8 cellular contexts compared by ENCODE assay signal in genomic region chr16:70778901-70779309, GRCh38. TPM values are rescaled to one million over a fixed set of nuclear protein-coding genes. Genes with fewer than 3 reads are reported as not detected.
DNase-seq lines count a peak whose midpoint lies in the region; ATAC-seq and TF ChIP-seq lines count a peak whose summit lies in the region.

No MANE protein-coding gene starts in this region.

- no peak for TF ChIP-seq RAD21 in liver (IDR thresholded peaks at IDR 0.05)

- H3K27me3 ChIP-seq in liver (ENCODE audit: control insufficient read depth in 4 of 4, insufficient read depth in 4 of 4, low read length in 3 of 4): no peaks in the 10 kb centered on the region

- H3K36me3 ChIP-seq in liver (ENCODE audit: control insufficient read depth in 4 of 4, insufficient read depth in 3 of 4, low read depth in 1 of 4, low read length in 3 of 4): peaks cover 9 to 65% (median 33%) of the 10 kb centered on the region in 4 donors

- H3K4me3 ChIP-seq in liver (ENCODE audit: low read depth in 1 of 3, low read length in 3 of 3): no peak overlapping the region

- H3K9ac ChIP-seq in liver (ENCODE audit: low read depth in 1 of 2, low read length in 2 of 2): no peak overlapping the region

- DNase-seq in AG08395 (ENCODE audit: low spot score) (peak; percentile 93), LHCN-M2 (ENCODE audit: low read depth) (peak; percentile 97), brain pericyte (ENCODE audit: low read depth, low spot score) (peak; percentile 86)
- no peak for DNase-seq in activated CD4-positive, CD25-positive, alpha-beta regulatory T cell (lab: John Stamatoyannopoulos, UW)
- no peak for DNase-seq in activated CD8-positive, alpha-beta memory T cell treated with anti-CD3 and anti-CD28 coated beads, Interleukin-2, amount 50 U/mL, for 4 hours
- no peak for DNase-seq in activated CD8-positive, alpha-beta memory T cell treated with anti-CD3 and anti-CD28 coated beads, Interleukin-2, amount 50 U/mL, for 48 hours

- H3K27ac ChIP-seq in liver (ENCODE audit: low read depth in 1 of 2, low read length in 2 of 2): no peak overlapping the region

- no peaks in the 10 kb centered on the region for H3K4me1 ChIP-seq in liver (ENCODE audit: control insufficient read depth in 4 of 4, insufficient read depth in 4 of 4, low read length in 3 of 4)

- WGBS in liver: 83% methylated on average over 8 of the region's 8 CpGs

- ATAC-seq in HG03095 (IDR thresholded peaks at IDR 0.05; ENCODE audit: unreplicated experiment): no peak

- no peaks in the 10 kb centered on the region for H3K9me3 ChIP-seq in liver (ENCODE audit: control insufficient read depth in 4 of 4, low read length in 3 of 4)

- TF ChIP-seq CTCF in liver (IDR thresholded peaks at IDR 0.05; ENCODE audit: low read depth, low read length, missing input control): no peak

TF ChIP-seq in liver, 16 proteins besides CTCF, POLR2A, EP300 and RAD21:
- no peak for TF ChIP-seq ZBTB33 (IDR thresholded peaks at IDR 0.05)
- TF ChIP-seq, protein P1, sequence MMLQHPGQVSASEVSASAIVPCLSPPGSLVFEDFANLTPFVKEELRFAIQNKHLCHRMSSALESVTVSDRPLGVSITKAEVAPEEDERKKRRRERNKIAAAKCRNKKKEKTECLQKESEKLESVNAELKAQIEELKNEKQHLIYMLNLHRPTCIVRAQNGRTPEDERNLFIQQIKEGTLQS (IDR thresholded peaks at IDR 0.05): peak; percentile 98

RNA-seq across cellular contexts. Expression of gene VAC14, which starts 22.1 kb away (rescaled TPM):
- total RNA-seq in LHCN-M2 (2014; rRNA removed) (59.0 and 62.2 TPM in 2 replicates), liver (10 to 100 TPM; 17.7 to 23.3 TPM)
- polyA plus RNA-seq in LHCN-M2 (2012): 55.2 TPM
- polyA plus RNA-seq in liver: 10 to 100 TPM; 16.7 to 29.8 TPM

Comparison
In these comparisons a context has a peak if more than half of its experiments do, and no peak if none do; other contexts are left out.
1. DNase-seq: peak in AG08395 (single experiment), LHCN-M2 (single experiment) and brain pericyte (single experiment); none in activated CD4-positive, CD25-positive, alpha-beta regulatory T cell (0 of 4), activated CD8-positive, alpha-beta memory T cell treated with anti-CD3 and anti-CD28 coated beads, Interleukin-2, amount 50 U/mL, for 4 hours (single experiment) and activated CD8-positive, alpha-beta memory T cell treated with anti-CD3 and anti-CD28 coated beads, Interleukin-2, amount 50 U/mL, for 48 hours (single experiment).